In the genomic region with DNA sequence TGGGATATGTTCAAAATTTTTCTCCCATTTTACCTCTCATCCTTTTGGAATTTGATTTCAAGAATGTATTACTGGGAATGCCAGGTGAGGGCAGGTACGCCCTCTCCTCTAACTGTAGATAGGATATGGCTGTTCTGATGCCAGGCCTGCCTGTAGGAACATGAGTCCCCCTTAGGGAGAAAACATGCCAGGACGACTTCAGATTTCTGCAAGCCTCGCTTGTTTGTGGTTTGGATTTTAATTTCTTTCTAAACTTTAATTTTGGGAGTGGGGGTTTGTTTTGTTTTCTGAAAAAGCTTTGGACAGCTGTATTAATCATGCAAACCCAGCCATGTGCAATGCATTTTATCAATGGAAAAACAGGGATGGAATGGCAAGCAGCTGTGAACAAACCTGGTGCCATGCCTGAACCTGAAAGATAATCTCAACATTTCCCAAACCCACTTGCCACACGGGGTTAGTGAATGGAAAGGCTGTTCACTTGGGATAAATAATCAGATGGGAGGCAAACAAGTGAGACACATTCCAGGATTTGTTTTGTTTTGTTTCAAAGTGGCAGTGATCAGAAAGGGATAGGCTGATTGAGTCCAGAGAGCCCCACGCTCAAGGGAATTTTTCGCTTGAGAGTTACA, we compare ENCODE assay signal across 15 cellular contexts.
DNase-seq lines count a peak whose midpoint lies in the region; ATAC-seq, FAIRE-seq and TF ChIP-seq lines count a peak whose summit lies in the region.
"Had no signal": no experiment of that assay in that cellular context is flagged by ENCODE, and none has a peak within 500 bp of the region (broad histone marks: within the 10 kb centered on the region; RNA-seq: fewer than 3 reads in every experiment).

No MANE protein-coding gene starts in this region.

- H3K36me3 ChIP-seq in mammary epithelial cell (ENCODE audit: insufficient read depth, low read length): no peaks in the 10 kb centered on the region
- no peaks in the 10 kb centered on the region for H3K36me3 ChIP-seq in keratinocyte (ENCODE audit: control insufficient read depth in 2 of 2, extremely low read depth in 1 of 2, insufficient read depth in 2 of 2, low read length in 2 of 2)
- H3K36me3 ChIP-seq: BLaER1 treated with 17β-estradiol and CSF1 and Interleukin-3, amounts not matched to agents 10 nM and 100 nM had no signal

- dilution Hi-C loops in mammary epithelial cell (cut with HindIII; ENCODE audit: low sequenced_read_pairs): no loop called here
- dilution Hi-C loops in keratinocyte (cut with MboI; ENCODE audit: extremely low pct_ligation_motif_present, low sequenced_read_pairs): no loop called here

- H3K27me3 ChIP-seq in mammary epithelial cell (ENCODE audit: insufficient read depth, low read length): no peaks in the 10 kb centered on the region
- no peaks in the 10 kb centered on the region for H3K27me3 ChIP-seq in keratinocyte (ENCODE audit: control insufficient read depth, extremely low read depth, insufficient read depth, low read length)
- H3K27me3 ChIP-seq: BLaER1 treated with 17β-estradiol and CSF1 and Interleukin-3, amounts not matched to agents 10 nM and 100 nM had no signal

- no peaks in the 10 kb centered on the region for H3K79me2 ChIP-seq in mammary epithelial cell (ENCODE audit: insufficient read depth, low read length)
- H3K79me2 ChIP-seq in keratinocyte (ENCODE audit: control insufficient read depth, insufficient read depth, low read length): no peaks in the 10 kb centered on the region

- intact Hi-C loops in mammary epithelial cell (cut with micrococcal nuclease): no loop called here

- H3K27ac ChIP-seq in mammary epithelial cell (ENCODE audit: insufficient read depth, low read depth, low read length): peak overlapping the region; percentile 75
- peak overlapping the region; percentile 76 for H3K27ac ChIP-seq in keratinocyte (ENCODE audit: control insufficient read depth, insufficient read depth, low read length)
- H3K27ac ChIP-seq: BLaER1 treated with 17β-estradiol and CSF1 and Interleukin-3, amounts not matched to agents 10 nM and 100 nM; PC-9 had no signal

- H3K4me3 ChIP-seq in mammary epithelial cell (replicated peaks in 1 of 3; ENCODE audit: insufficient read depth in 1 of 3, low read depth in 2 of 3, low read length in 3 of 3) (peak overlapping the region in 1 of 3 experiments; percentile 2), keratinocyte (ENCODE audit: control insufficient read depth in 2 of 3, extremely low read depth in 1 of 3, insufficient read depth in 2 of 3, low read depth in 1 of 3, low read length in 3 of 3) (peak overlapping the region; percentile 1 to 45 (median 29))
- H3K4me3 ChIP-seq: BLaER1 treated with 17β-estradiol and CSF1 and Interleukin-3, amounts not matched to agents 10 nM and 100 nM; PC-9 had no signal

- peaks cover 8 to 30% of the 10 kb centered on the region in 2 donors for H3K27me3 Mint-ChIP-seq in natural killer cell treated with Interleukin-12 subunit alpha and Interleukin-12 subunit beta and Interleukin-15 and Interleukin-18, amount 100 ng/mL, for 72 hours

- FAIRE-seq in keratinocyte (lab: Jason Lieb, UNC): peak; percentile 93
- FAIRE-seq in RCC 7860 (lab: Jason Lieb, UNC): no peak
- FAIRE-seq: HepG2 had no signal

- TSS peak; percentile 100 for BruUV-seq in mammary epithelial cell (replicated peaks; lab: Mats Ljungman, UMichigan)

- no peaks in the 10 kb centered on the region for H3K9me3 Mint-ChIP-seq in natural killer cell treated with Interleukin-12 subunit alpha and Interleukin-12 subunit beta and Interleukin-15 and Interleukin-18, amount 100 ng/mL, for 72 hours
- H3K9me3 Mint-ChIP-seq: HFFc6 had no signal

- TF ChIP-seq CTCF in mammary epithelial cell (conservative IDR thresholded peaks at IDR 0.05 in 1 of 2, IDR thresholded peaks at IDR 0.05 in 1 of 2; ENCODE audit: extremely low read depth in 1 of 2, insufficient read depth in 1 of 2, low read depth in 1 of 2, low read length in 2 of 2) (no peak), keratinocyte (optimal IDR thresholded peaks at IDR 0.05 in 1 of 3, IDR thresholded peaks at IDR 0.05 in 1 of 3, conservative IDR thresholded peaks at IDR 0.05 in 1 of 3; ENCODE audit: extremely low read depth in 1 of 3, insufficient read depth in 2 of 3, low read length in 3 of 3) (no peak)

- DNase-seq in NCI-H2171 (lab: John Stamatoyannopoulos, UW): peak; percentile 94
- DNase-seq in mammary epithelial cell: peak; percentile 65
- peak; percentile 54 for DNase-seq in keratinocyte (ENCODE audit: low read depth, low spot score)
- DNase-seq in NCI-H526 treated with DMSO at 0.1 percent for 48 hours (lab: John Stamatoyannopoulos, UW): no peak
- DNase-seq in activated CD4-positive, alpha-beta T cell treated with anti-CD3 and anti-CD28 coated beads for 1 hour: no peak
- DNase-seq in RCC 7860 (ENCODE audit: low spot score): no peak
- DNase-seq in natural killer cell treated with Interleukin-12 subunit alpha and Interleukin-12 subunit beta and Interleukin-15 and Interleukin-18, amount 100 ng/mL, for 72 hours (ENCODE audit: low spot score): no peak
- DNase-seq: GOT3, HFFc6, NCI-H1417 treated with DMSO at 0.1 percent for 48 hours, NCI-H2081, PC-9, Right ventricle myocardium superior had no signal

- no peaks in the 10 kb centered on the region for H3K9me1 ChIP-seq in keratinocyte (ENCODE audit: control insufficient read depth, extremely low read depth, insufficient read depth, low read length)

- H3K27ac Mint-ChIP-seq in natural killer cell treated with Interleukin-12 subunit alpha and Interleukin-12 subunit beta and Interleukin-15 and Interleukin-18, amount 100 ng/mL, for 72 hours: no peak overlapping the region
- H3K27ac Mint-ChIP-seq: HFFc6 had no signal

- H3K4me2 ChIP-seq in mammary epithelial cell (ENCODE audit: insufficient read depth, low read depth, low read length) (peak overlapping the region; percentile 75), keratinocyte (ENCODE audit: control insufficient read depth, extremely low read depth, insufficient read depth, low read depth, low read length) (peak overlapping the region; percentile 88)
- H3K4me2 ChIP-seq: BLaER1 treated with 17β-estradiol and CSF1 and Interleukin-3, amounts not matched to agents 10 nM and 100 nM; PC-9 had no signal

- H3K4me1 Mint-ChIP-seq in natural killer cell treated with Interleukin-12 subunit alpha and Interleukin-12 subunit beta and Interleukin-15 and Interleukin-18, amount 100 ng/mL, for 72 hours (ENCODE audit: low read depth in 2 of 2): no peaks in the 10 kb centered on the region

- H3K4me1 ChIP-seq in mammary epithelial cell (ENCODE audit: insufficient read depth, low read length): peaks cover 26% of the 10 kb centered on the region
- H3K4me1 ChIP-seq in keratinocyte (ENCODE audit: control insufficient read depth, extremely low read depth, insufficient read depth, low read length): peaks cover 71% of the 10 kb centered on the region
- H3K4me1 ChIP-seq: BLaER1 treated with 17β-estradiol and CSF1 and Interleukin-3, amounts not matched to agents 10 nM and 100 nM had no signal

- no peak overlapping the region for H3K4me3 Mint-ChIP-seq in natural killer cell treated with Interleukin-12 subunit alpha and Interleukin-12 subunit beta and Interleukin-15 and Interleukin-18, amount 100 ng/mL, for 72 hours
- H3K4me3 Mint-ChIP-seq: HFFc6 had no signal

- CTCF ChIA-PET in mammary epithelial cell (lab: Charles Lee; ENCODE audit: low non-redundant PET): no interaction called here

- H3K9me3 ChIP-seq in mammary epithelial cell (replicated peaks; ENCODE audit: insufficient read depth, low read length) (no peaks in the 10 kb centered on the region), keratinocyte (ENCODE audit: control insufficient read depth, low read depth, low read length) (no peaks in the 10 kb centered on the region)
- H3K9me3 ChIP-seq: BLaER1 treated with 17β-estradiol and CSF1 and Interleukin-3, amounts not matched to agents 10 nM and 100 nM had no signal

- no peak for ATAC-seq in natural killer cell treated with Interleukin-12 subunit alpha and Interleukin-12 subunit beta and Interleukin-15 and Interleukin-18, amount 100 ng/mL, for 72 hours
- ATAC-seq: HepG2 had no signal

- H3K9ac ChIP-seq in mammary epithelial cell (ENCODE audit: insufficient read depth, low read length) (peak overlapping the region; percentile 39), keratinocyte (ENCODE audit: control insufficient read depth, extremely low read depth, insufficient read depth, low read length) (peak overlapping the region; percentile 51)
- H3K9ac ChIP-seq: BLaER1 treated with 17β-estradiol and CSF1 and Interleukin-3, amounts not matched to agents 10 nM and 100 nM had no signal

- no peaks in the 10 kb centered on the region for H3K36me3 Mint-ChIP-seq in natural killer cell treated with Interleukin-12 subunit alpha and Interleukin-12 subunit beta and Interleukin-15 and Interleukin-18, amount 100 ng/mL, for 72 hours

- H2AFZ ChIP-seq in mammary epithelial cell (ENCODE audit: low read depth, low read length) (peak overlapping the region; percentile 79), keratinocyte (ENCODE audit: control insufficient read depth, low read length) (peak overlapping the region; percentile 55)
- H2AFZ ChIP-seq: PC-9 had no signal

- in situ Hi-C loops in mammary epithelial cell (cut with MboI; ENCODE audit: low sequenced_read_pairs in 2 of 2): no loop called here

- WGBS in mammary epithelial cell (ENCODE audit: low coverage, missing lambda C conversion rate): 1% methylated on average over 6 of the region's 6 CpGs

- H4K20me1 ChIP-seq in mammary epithelial cell (ENCODE audit: insufficient read depth, low read length) (no peaks in the 10 kb centered on the region), keratinocyte (ENCODE audit: control insufficient read depth, extremely low read depth, insufficient read depth, low read length) (no peaks in the 10 kb centered on the region)
- H4K20me1 ChIP-seq: BLaER1 treated with 17β-estradiol and CSF1 and Interleukin-3, amounts not matched to agents 10 nM and 100 nM had no signal

Comparison
In these comparisons a context has a peak if more than half of its experiments do, and no peak if none do; other contexts are left out.
1. DNase-seq: peak in NCI-H2171 (single experiment), mammary epithelial cell (single experiment) and keratinocyte (single experiment); none in NCI-H526 treated with DMSO at 0.1 percent for 48 hours (single experiment), activated CD4-positive, alpha-beta T cell treated with anti-CD3 and anti-CD28 coated beads for 1 hour (single experiment), RCC 7860 (single experiment) and natural killer cell treated with Interleukin-12 subunit alpha and Interleukin-12 subunit beta and Interleukin-15 and Interleukin-18, amount 100 ng/mL, for 72 hours (single experiment).